7 cellular contexts compared by ENCODE assay signal in genomic region chr4:37685211-37685725, GRCh38. TPM values are rescaled to one million over a fixed set of nuclear protein-coding genes. Genes with fewer than 3 reads are reported as not detected.
DNase-seq lines count a peak whose midpoint lies in the region; ATAC-seq and TF ChIP-seq lines count a peak whose summit lies in the region.

No MANE protein-coding gene starts in this region.

- H3K27ac ChIP-seq in iPS DF 6.9 (ENCODE audit: low read length) (no peak overlapping the region), spleen (peak overlapping the region; percentile 91 to 99 (median 95))

- peak overlapping the region; percentile 93 to 95 for H3K27ac Mint-ChIP-seq in activated naive CD4-positive, alpha-beta T cell treated with anti-CD3 and anti-CD28 coated beads, Interleukin-2, amount 50 U/mL, for 72 hours

- no peaks in the 10 kb centered on the region for H3K9me3 Mint-ChIP-seq in activated naive CD4-positive, alpha-beta T cell treated with anti-CD3 and anti-CD28 coated beads, Interleukin-2, amount 50 U/mL, for 72 hours

- H3K4me1 ChIP-seq in iPS DF 6.9 (ENCODE audit: control insufficient read depth, insufficient read depth, low read length) (no peaks in the 10 kb centered on the region; the same call in 1 of the 2 replicates), spleen (peaks cover 27 to 66% (median 49%) of the 10 kb centered on the region in 6 donors)

- H3K9me3 ChIP-seq in iPS DF 6.9 (ENCODE audit: control insufficient read depth, insufficient read depth, low read length) (no peaks in the 10 kb centered on the region), spleen (no peaks in the 10 kb centered on the region)

- intact Hi-C loops in spleen (cut with DNase I; ENCODE audit: low total_unique reads): loop anchor here (10.0 kb wide), 1 partner anchor 80 kb away; no protein-coding TSS in a partner anchor

- H3K36me3 Mint-ChIP-seq in activated naive CD4-positive, alpha-beta T cell treated with anti-CD3 and anti-CD28 coated beads, Interleukin-2, amount 50 U/mL, for 72 hours: peaks cover 13 to 23% of the 10 kb centered on the region in 2 donors

- TF ChIP-seq POLR2A in spleen (IDR thresholded peaks at IDR 0.05): no peak

- DNase-seq in GM06990 (ENCODE audit: extremely low read depth, insufficient read length): no peak
- peak; percentile 77 for DNase-seq in NAMALWA (ENCODE audit: low spot score)
- peak in 1 of 2 donors; percentile 26 for DNase-seq in activated naive CD4-positive, alpha-beta T cell treated with anti-CD3 and anti-CD28 coated beads, Interleukin-2, amount 50 U/mL, for 72 hours (ENCODE audit: low spot score in 2 of 2)
- DNase-seq in iPS DF 6.9 (ENCODE audit: low read depth, low spot score): no peak
- no peak for DNase-seq in spleen
- no peak for DNase-seq in NCI-H146 treated with DMSO at 0.1 percent for 48 hours (lab: John Stamatoyannopoulos, UW; ENCODE audit: unreplicated experiment)

- WGBS in iPS DF 6.9 (ENCODE audit: insufficient coverage, insufficient read length): no CpG with 5 or more reads among the region's 10 CpGs
- WGBS in spleen, 5 donors: 1 to 2% (median 1%) methylated on average over 10 of the region's 10 CpGs

- ATAC-seq in activated naive CD4-positive, alpha-beta T cell treated with anti-CD3 and anti-CD28 coated beads, Interleukin-2, amount 50 U/mL, for 72 hours: no peak
- no peak for ATAC-seq in HG02973 (IDR thresholded peaks at IDR 0.05; ENCODE audit: unreplicated experiment)

- no peaks in the 10 kb centered on the region for H3K36me3 ChIP-seq in GM06990 (ENCODE audit: control insufficient read depth, insufficient read depth, low read length)
- no peaks in the 10 kb centered on the region for H3K36me3 ChIP-seq in iPS DF 6.9 (ENCODE audit: control insufficient read depth, insufficient read depth, low read length)
- H3K36me3 ChIP-seq in spleen: no peaks in the 10 kb centered on the region

- peak overlapping the region; percentile 92 for H3K4me3 ChIP-seq in GM06990 (replicated peaks; ENCODE audit: low read depth, low read length)
- peak overlapping the region; percentile 70; the same call in 1 of the 2 replicates for H3K4me3 ChIP-seq in iPS DF 6.9 (ENCODE audit: low read length)
- H3K4me3 ChIP-seq in spleen: peak overlapping the region; percentile 68 to 94 (median 85)

- TF ChIP-seq CTCF in GM06990 (IDR thresholded peaks at IDR 0.05; ENCODE audit: insufficient read depth, low read length, poor library complexity, severe bottlenecking) (no peak), spleen (IDR thresholded peaks at IDR 0.05 in 8 of 11, conservative IDR thresholded peaks at IDR 0.05 in 3 of 11) (no peak)

- H3K27me3 ChIP-seq in GM06990 (replicated peaks; ENCODE audit: control insufficient read depth, insufficient read depth, low read length): no peaks in the 10 kb centered on the region
- H3K27me3 ChIP-seq in iPS DF 6.9 (ENCODE audit: control insufficient read depth, insufficient read depth, low read length): no peaks in the 10 kb centered on the region; the same call in 1 of the 2 replicates
- H3K27me3 ChIP-seq in spleen (replicated peaks in 1 of 7): no peaks in the 10 kb centered on the region

RNA-seq across cellular contexts. Expression of gene RELL1, which starts 0.9 kb away (rescaled TPM):
- total RNA-seq in activated naive CD4-positive, alpha-beta T cell treated with anti-CD3 and anti-CD28 coated beads, Interleukin-2, amount 50 U/mL, for 72 hours: 10 to 100 TPM; 15.1 to 15.2 TPM
- 10 to 100 TPM; 30.0 to 70.4 (median 46.9) TPM for total RNA-seq in spleen
- polyA plus RNA-seq in spleen: 1 to 10 TPM in 1 of 3 donors, under 1 TPM in 2; 0.59 to 1.8 (median 0.64) TPM
